ENCODE assay signal across 24 cellular contexts in the genomic region with DNA sequence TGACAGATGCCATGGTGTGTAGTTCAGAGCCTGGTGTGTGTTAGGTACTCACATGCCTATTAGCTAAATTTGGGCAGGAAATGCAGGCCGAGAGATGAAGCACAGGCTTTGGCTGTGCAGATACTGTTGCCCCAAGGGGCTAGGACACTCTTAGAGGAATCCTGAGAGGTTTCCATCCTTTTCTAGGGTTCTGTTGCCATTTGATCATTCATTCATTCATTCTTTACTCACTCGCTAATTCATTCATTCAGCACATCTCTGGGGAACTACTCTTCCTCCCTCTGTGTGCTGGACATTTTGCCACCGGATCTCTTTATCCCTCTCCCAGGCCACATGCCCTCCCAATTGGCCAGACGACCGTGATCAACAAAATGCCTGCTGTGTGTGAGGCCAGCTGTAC. TPM values are rescaled to one million over a fixed set of nuclear protein-coding genes. Genes with fewer than 3 reads are reported as not detected.
DNase-seq lines count a peak whose midpoint lies in the region; ATAC-seq and TF ChIP-seq lines count a peak whose summit lies in the region.
"Had no signal": no experiment of that assay in that cellular context is flagged by ENCODE, and none has a peak within 500 bp of the region (broad histone marks: within the 10 kb centered on the region; RNA-seq: fewer than 3 reads in every experiment).

No MANE protein-coding gene starts in this region.

- H3K36me3 ChIP-seq in SU-DHL-6 (ENCODE audit: low read length), result no peaks in the 10 kb centered on the region
- H3K36me3 ChIP-seq: BLaER1 treated with 17β-estradiol and CSF1 and Interleukin-3, amounts not matched to agents 10 nM and 100 nM had no signal

- H3K4me2 ChIP-seq in SU-DHL-6 (ENCODE audit: low read depth, low read length, poor library complexity, severe bottlenecking), result peak overlapping the region; percentile 74
- H3K4me2 ChIP-seq: SK-N-SH had no signal

- DNase-seq in CD4-positive, alpha-beta T cell, result no peak
- DNase-seq in foreskin melanocyte, result peak; percentile 42
- DNase-seq in GM19240 (ENCODE audit: insufficient read length, low spot score), result no peak
- no peak for DNase-seq in iPS-NIHi11 (ENCODE audit: low spot score)
- DNase-seq: Caco-2; CD4-positive, alpha-beta memory T cell; DMS79; HCEC 1CT; IMR-90; NCI-H1105; NCI-H146; NCI-H1930; NCI-H2107; NCI-H446; NCI-H524 treated with DMSO at 0.1 percent for 48 hours; NCI-H774; OCI-M1; SK-N-SH; T-helper 2 cell had no signal

- no peaks in the 10 kb centered on the region for H3K9me2 ChIP-seq in SU-DHL-6 (replicated peaks; ENCODE audit: insufficient read depth, low read length)
- H3K9me2 ChIP-seq: SK-N-SH had no signal

- no peak overlapping the region for H3K27ac ChIP-seq in CD4-positive, alpha-beta T cell (ENCODE audit: low read depth, low read length)
- H3K27ac ChIP-seq in SU-DHL-6 (ENCODE audit: low read depth, low read length), result peak overlapping the region; percentile 97
- H3K27ac ChIP-seq: BLaER1 treated with 17β-estradiol and CSF1 and Interleukin-3, amounts not matched to agents 10 nM and 100 nM had no signal

- H3K4me3 ChIP-seq in SU-DHL-6 (ENCODE audit: insufficient read depth, low read length, poor library complexity, severe bottlenecking), result peak overlapping the region; percentile 31
- H3K4me3 ChIP-seq: BLaER1 treated with 17β-estradiol and CSF1 and Interleukin-3, amounts not matched to agents 10 nM and 100 nM had no signal

- intact Hi-C loops in CD4-positive, alpha-beta T cell (cut with DNase I, micrococcal nuclease), result no loop called here

- POLR2A ChIA-PET in CD4-positive, alpha-beta T cell (lab: Charles Lee), result interaction anchor here (3.6 kb wide), 1 partner anchor 95 kb away, joined by 10 read pairs; the partner anchor contains the start of gene TMEM128

- peaks cover 26% of the 10 kb centered on the region for H3K4me1 Mint-ChIP-seq in CD4-positive, alpha-beta T cell (ENCODE audit: low read depth)
- H3K4me1 Mint-ChIP-seq in IgD-negative memory B cell, result peaks cover 10 to 20% (median 17%) of the 10 kb centered on the region in 3 donors

- no peak overlapping the region for H3K4me3 Mint-ChIP-seq in CD4-positive, alpha-beta T cell
- no peak overlapping the region for H3K4me3 Mint-ChIP-seq in IgD-negative memory B cell
- H3K4me3 Mint-ChIP-seq: CD4-positive, alpha-beta memory T cell had no signal

- no peaks in the 10 kb centered on the region for H3K27me3 ChIP-seq in CD4-positive, alpha-beta T cell (ENCODE audit: control insufficient read depth, insufficient read depth, low read length)
- no peaks in the 10 kb centered on the region for H3K27me3 ChIP-seq in SU-DHL-6 (ENCODE audit: low read length)
- H3K27me3 ChIP-seq: BLaER1 treated with 17β-estradiol and CSF1 and Interleukin-3, amounts not matched to agents 10 nM and 100 nM had no signal

- peak overlapping the region; percentile 27 for H3K27ac Mint-ChIP-seq in CD4-positive, alpha-beta T cell
- peak overlapping the region; percentile 22 to 52 (median 41) for H3K27ac Mint-ChIP-seq in IgD-negative memory B cell

- H3K79me2 ChIP-seq in SU-DHL-6 (ENCODE audit: insufficient read depth, low read length), result no peaks in the 10 kb centered on the region

- peak overlapping the region; percentile 18 for H2AFZ ChIP-seq in SU-DHL-6 (ENCODE audit: low read depth, low read length, severe bottlenecking)

- peaks cover 50% of the 10 kb centered on the region for H3F3A ChIP-seq in SU-DHL-6 (ENCODE audit: insufficient read depth)

- CTCF ChIA-PET in CD4-positive, alpha-beta T cell (lab: Charles Lee), result no interaction called here

- H4K20me1 ChIP-seq in SU-DHL-6 (ENCODE audit: low read depth, low read length), result no peaks in the 10 kb centered on the region
- H4K20me1 ChIP-seq: BLaER1 treated with 17β-estradiol and CSF1 and Interleukin-3, amounts not matched to agents 10 nM and 100 nM had no signal

- no peaks in the 10 kb centered on the region for H3K9me3 ChIP-seq in CD4-positive, alpha-beta T cell (ENCODE audit: control insufficient read depth, low read length)
- no peaks in the 10 kb centered on the region for H3K9me3 ChIP-seq in SU-DHL-6 (ENCODE audit: insufficient read depth, low read length)
- H3K9me3 ChIP-seq: Caco-2, SK-N-SH had no signal

- peak overlapping the region; percentile 62 for H3K9ac ChIP-seq in SU-DHL-6 (ENCODE audit: low read length)
- H3K9ac ChIP-seq: BLaER1 treated with 17β-estradiol and CSF1 and Interleukin-3, amounts not matched to agents 10 nM and 100 nM; SK-N-SH had no signal

- H3K9me3 Mint-ChIP-seq in CD4-positive, alpha-beta T cell, result no peaks in the 10 kb centered on the region
- H3K9me3 Mint-ChIP-seq in IgD-negative memory B cell, result no peaks in the 10 kb centered on the region

- no peaks in the 10 kb centered on the region for H3K27me3 Mint-ChIP-seq in CD4-positive, alpha-beta T cell
- H3K27me3 Mint-ChIP-seq in IgD-negative memory B cell, result peaks cover 27% of the 10 kb centered on the region
- H3K27me3 Mint-ChIP-seq: CD4-positive, alpha-beta memory T cell had no signal

- no peak for TF ChIP-seq CTCF in CD4-positive, alpha-beta T cell (IDR thresholded peaks at IDR 0.05)
- no peak for TF ChIP-seq CTCF in SU-DHL-6 (IDR thresholded peaks at IDR 0.05; ENCODE audit: insufficient read depth, low read length, poor library complexity, severe bottlenecking)

- peaks cover 4% of the 10 kb centered on the region for H3K36me3 Mint-ChIP-seq in CD4-positive, alpha-beta T cell (ENCODE audit: low read depth)
- peaks cover 2% of the 10 kb centered on the region for H3K36me3 Mint-ChIP-seq in IgD-negative memory B cell
- H3K36me3 Mint-ChIP-seq: CD4-positive, alpha-beta memory T cell had no signal

- no peak for ATAC-seq in CD4-positive, alpha-beta T cell (ENCODE audit: poor library complexity)
- ATAC-seq in GM18861 (IDR thresholded peaks at IDR 0.05; ENCODE audit: unreplicated experiment) (no peak), GM21723 (IDR thresholded peaks at IDR 0.05; ENCODE audit: unreplicated experiment) (no peak)

RNA-seq across cellular contexts. Expression of gene NSG1, which starts 43.9 kb away (rescaled TPM):
- total RNA-seq in CD4-positive, alpha-beta T cell, result 10 to 100 TPM; 10.3 to 10.4 TPM
- polyA plus RNA-seq in IgD-negative memory B cell, result 0.69 TPM

RNA-seq across cellular contexts. Expression of gene ZBTB49, which starts 53.0 kb away (rescaled TPM):
- total RNA-seq in CD4-positive, alpha-beta T cell, result 1 to 10 TPM; 6.6 to 8.8 TPM
- polyA plus RNA-seq in IgD-negative memory B cell, result 7.8 TPM

RNA-seq across cellular contexts. Expression of gene LYAR, which starts 53.1 kb away (rescaled TPM):
- total RNA-seq in CD4-positive, alpha-beta T cell, result 10 to 100 TPM; 13.8 to 13.9 TPM
- polyA plus RNA-seq in IgD-negative memory B cell, result 18.9 TPM
